ENCODE assay signal across 31 cellular contexts in genomic region chr15:92290359-92290992, GRCh38.
"Had no signal": no experiment of that assay in that cellular context is flagged by ENCODE, and none has a peak within 500 bp of the region (broad histone marks: within the 10 kb centered on the region; RNA-seq: fewer than 3 reads in every experiment).

No MANE protein-coding gene starts in this region.

- H3K27me3 ChIP-seq: ascending aorta, cardiac muscle cell, foreskin keratinocyte had no signal

- H3K4me1 ChIP-seq: ascending aorta, breast epithelium, foreskin keratinocyte, gastrocnemius medialis had no signal

- ATAC-seq: activated CD4-positive, CD25-positive, alpha-beta regulatory T cell treated with anti-CD3 and anti-CD28 coated beads, Interleukin-2, amount 50 U/mL, for 24 hours; activated CD8-positive, alpha-beta T cell treated with anti-CD3 and anti-CD28 coated beads for 36 hours; activated naive CD4-positive, alpha-beta T cell treated with anti-CD3 and anti-CD28 coated beads, Interleukin-2, amount 50 U/mL, for 72 hours; effector memory CD8-positive, alpha-beta T cell; gastrocnemius medialis; T-helper 17 cell had no signal

- H3K27ac ChIP-seq: ascending aorta, breast epithelium, cardiac muscle cell, esophagus muscularis mucosa, foreskin keratinocyte, gastrocnemius medialis, WERI-Rb-1 had no signal

- H3K36me3 ChIP-seq: ascending aorta, breast epithelium, cardiac muscle cell, esophagus muscularis mucosa, gastrocnemius medialis, WERI-Rb-1 had no signal

- H3K9me3 ChIP-seq: ascending aorta, breast epithelium, esophagus muscularis mucosa, gastrocnemius medialis had no signal

- H3K4me3 ChIP-seq: ascending aorta, breast epithelium, cardiac muscle cell, esophagus muscularis mucosa, gastrocnemius medialis had no signal

- DNase-seq: activated B cell treated with CpG ODN at 0.5 μM for 24 hours; activated CD4-positive, alpha-beta T cell treated with anti-CD3 and anti-CD28 coated beads for 48 hours; activated CD4-positive, alpha-beta T cell treated with anti-CD3 and anti-CD28 coated beads, Interleukin-2, amount 50 U/mL, for 1 hour; activated CD4-positive, alpha-beta T cell treated with anti-CD3 and anti-CD28 coated beads, Interleukin-2, amount 50 U/mL, for 48 hours; activated CD8-positive, alpha-beta memory T cell treated with anti-CD3 and anti-CD28 coated beads for 24 hours; activated CD8-positive, alpha-beta memory T cell treated with anti-CD3 and anti-CD28 coated beads, Interleukin-2, amount 50 U/mL, for 4 hours; activated CD8-positive, alpha-beta T cell treated with anti-CD3 and anti-CD28 coated beads for 36 hours; activated gamma-delta T cell; activated naive CD4-positive, alpha-beta T cell; activated naive CD4-positive, alpha-beta T cell treated with anti-CD3 and anti-CD28 coated beads, Interleukin-2, amount 10 ng/mL, durations not matched to agents 7 days and 5 days; activated naive CD8-positive, alpha-beta T cell treated with anti-CD3 and anti-CD28 coated beads, Interleukin-2, amount 10 ng/mL, durations not matched to agents 7 days and 5 days; activated T-cell treated with anti-CD3 and anti-CD28 coated beads, Interleukin-2, amount 50 U/mL, for 1 hour; activated T-cell treated with anti-CD3 and anti-CD28 coated beads, Interleukin-2, amount 50 U/mL, for 48 hours; cortex of kidney; dermis blood vessel endothelial cell; effector CD4-positive, alpha-beta T cell; effector memory CD8-positive, alpha-beta T cell; erythroblast; foreskin keratinocyte; gastrocnemius medialis; glutamatergic neuron; T-helper 1 cell; T-helper 17 cell; T1000; WERI-Rb-1 had no signal
